Comparison of ENCODE assay signal across 13 cellular contexts in genomic region chr4:52701207-52701606, GRCh38. TPM values are rescaled to one million over a fixed set of nuclear protein-coding genes. Genes with fewer than 3 reads are reported as not detected.
DNase-seq lines count a peak whose midpoint lies in the region; ATAC-seq, FAIRE-seq and TF ChIP-seq lines count a peak whose summit lies in the region.
"Had no signal": no experiment of that assay in that cellular context is flagged by ENCODE, and none has a peak within 500 bp of the region (broad histone marks: within the 10 kb centered on the region; RNA-seq: fewer than 3 reads in every experiment).

No MANE protein-coding gene starts in this region.

- DNase-seq in GM12892 (ENCODE audit: insufficient read length) (no peak), MG63 (no peak), testis (no peak)
- no peak for DNase-seq in stimulated activated CD4-positive, alpha-beta T cell treated with anti-CD3 and anti-CD28 coated beads, Interleukin-2, amount 100 ng/mL, for 24 hours
- DNase-seq in activated CD8-positive, alpha-beta memory T cell treated with anti-CD3 and anti-CD28 coated beads, Interleukin-2, amount 50 U/mL, for 48 hours: no peak
- DNase-seq: immature natural killer cell had no signal

- intact Hi-C loops in testis (cut with DNase I; ENCODE audit: low total_unique reads): no loop called here

- FAIRE-seq in GM12892 (lab: Jason Lieb, UNC): peak; percentile 76

- H3K4me3 ChIP-seq in MG63 (no peak overlapping the region), testis (no peak overlapping the region)
- H3K4me3 ChIP-seq: smooth muscle cell had no signal

- H3K36me3 ChIP-seq in MG63: no peaks in the 10 kb centered on the region
- H3K36me3 ChIP-seq in testis (ENCODE audit: low read depth, missing control alignments): no peaks in the 10 kb centered on the region

- no peak for TF ChIP-seq CTCF in testis (IDR thresholded peaks at IDR 0.05)

- H3K9me3 ChIP-seq in MG63: no peaks in the 10 kb centered on the region
- H3K9me3 ChIP-seq in testis: no peaks in the 10 kb centered on the region

- no peaks in the 10 kb centered on the region for H3K4me1 ChIP-seq in testis

- peak; percentile 83 for ATAC-seq in GM19397 (IDR thresholded peaks at IDR 0.05; ENCODE audit: unreplicated experiment)
- peak; percentile 91 for ATAC-seq in HG02852 (IDR thresholded peaks at IDR 0.05; ENCODE audit: unreplicated experiment)
- ATAC-seq in HG03520 (IDR thresholded peaks at IDR 0.05; ENCODE audit: unreplicated experiment): peak; percentile 88
- ATAC-seq: activated T-helper 17 cell treated with anti-CD3 and anti-CD28 coated beads, Interleukin-2, amount 50 U/mL, for 72 hours had no signal

- 74 to 94% methylated on average over 3 of the region's 3 CpGs for WGBS in testis, 2 donors

- TF ChIP-seq POLR2A in GM12892 (IDR thresholded peaks at IDR 0.05; ENCODE audit: low read depth, low read length): no peak
- no peak for TF ChIP-seq POLR2A in testis (IDR thresholded peaks at IDR 0.05)

- H3K27ac ChIP-seq in testis: no peak overlapping the region

- H3K27me3 ChIP-seq in MG63 (peaks cover 10% of the 10 kb centered on the region), testis (no peaks in the 10 kb centered on the region)

RNA-seq across cellular contexts. Expression of gene USP46, which starts 42.1 kb away (rescaled TPM):
- polyA plus RNA-seq in GM12892 (2012; ENCODE audit: missing spikeins): 9.1 TPM
- total RNA-seq in MG63 (2014; rRNA removed; shearing (Covaris generic); ENCODE audit: low replicate concordance): 14.6 and 28.2 TPM in 2 replicates
- 10 to 100 TPM; 22.9 to 26.4 TPM for total RNA-seq in testis
- polyA plus RNA-seq in testis (ENCODE audit: insufficient read depth, low read depth, low replicate concordance): 33.9 TPM

RNA-seq across cellular contexts. Expression of gene ERVMER34-1, which starts 50.0 kb away (rescaled TPM):
- not detected for polyA plus RNA-seq in GM12892 (2012; ENCODE audit: missing spikeins)
- 0.46 and 0.94 TPM in 2 replicates for total RNA-seq in MG63 (2014; rRNA removed; shearing (Covaris generic); ENCODE audit: low replicate concordance)
- 1 to 10 TPM; 2.4 to 3.5 TPM for total RNA-seq in testis
- 2.0 TPM for polyA plus RNA-seq in testis (ENCODE audit: insufficient read depth, low read depth, low replicate concordance)
- total RNA-seq: M059J had no signal
- polyA plus RNA-seq: immature natural killer cell, neural cell had no signal
